10 cellular contexts compared by ENCODE assay signal in genomic region chr7:80942261-80943041, GRCh38. TPM values are rescaled to one million over a fixed set of nuclear protein-coding genes. Genes with fewer than 3 reads are reported as not detected.
A peak's percentile ranks its signal among the peaks of the same experiment; 100 is the strongest.
DNase-seq lines count a peak whose midpoint lies in the region; ATAC-seq and TF ChIP-seq lines count a peak whose summit lies in the region.
"Had no signal": no experiment of that assay in that cellular context is flagged by ENCODE, and none has a peak within 500 bp of the region (broad histone marks: within the 10 kb centered on the region; RNA-seq: fewer than 3 reads in every experiment).

No MANE protein-coding gene starts in this region.

- no peaks in the 10 kb centered on the region for H3K36me3 ChIP-seq in ovary

- TF ChIP-seq CTCF in ovary (IDR thresholded peaks at IDR 0.05) (no peak), GM13977 (IDR thresholded peaks at IDR 0.05; ENCODE audit: extremely low read depth, insufficient read depth, missing control alignments) (no peak)

- intact Hi-C loops in ovary (cut with DNase I) = no loop called here

- 44 to 58% (median 48%) methylated on average over 2 of the region's 2 CpGs for WGBS in ovary, 3 donors

- no peaks in the 10 kb centered on the region for H3K9me3 ChIP-seq in ovary

- no peaks in the 10 kb centered on the region for H3K27me3 ChIP-seq in ovary

- no peak overlapping the region for H3K4me3 ChIP-seq in ovary

- peak; percentile 99 for DNase-seq in Caki2 (ENCODE audit: low read depth)
- peak; percentile 98 for DNase-seq in RPMI7951 (ENCODE audit: low read depth)
- DNase-seq in fibroblast of the conjunctiva (ENCODE audit: low read depth) = peak; percentile 97
- DNase-seq in ovary = peak; percentile 18 to 42 (median 33)
- DNase-seq in midbrain (lab: John Stamatoyannopoulos, UW) = no peak
- no peak for DNase-seq in GM13977 (ENCODE audit: low spot score)
- DNase-seq in stimulated activated naive CD8-positive, alpha-beta T cell treated with anti-CD3 and anti-CD28 coated beads, Interleukin-15, Interleukin-2, amounts not matched to agents 100 U/mL and 50 U/mL, for 24 hours = no peak
- DNase-seq: naive B cell had no signal

- peaks cover 3% of the 10 kb centered on the region for H3K4me1 ChIP-seq in ovary (ENCODE audit: insufficient read depth)

- TF ChIP-seq POLR2A in ovary (IDR thresholded peaks at IDR 0.05) = no peak

- no peak for ATAC-seq in GM18858 (IDR thresholded peaks at IDR 0.05; ENCODE audit: unreplicated experiment)
- no peak for ATAC-seq in stimulated activated naive CD8-positive, alpha-beta T cell treated with anti-CD3 and anti-CD28 coated beads, Interleukin-15, Interleukin-2, amounts not matched to agents 100 U/mL and 50 U/mL, for 24 hours

- in situ Hi-C loops in Caki2 (cut with HindIII; ENCODE audit: low pct_unique_long_range_greater_than_20kb, low sequenced_read_pairs) (no loop called here), GM13977 (cut with MboI; ENCODE audit: low pct_unique_long_range_greater_than_20kb, low sequenced_read_pairs, unreplicated experiment) (no loop called here)

- no peak overlapping the region for H3K27ac ChIP-seq in ovary

- no peak for TF ChIP-seq EP300 in ovary (IDR thresholded peaks at IDR 0.05)

RNA-seq across cellular contexts. Expression of gene SEMA3C, which starts 23.6 kb away (rescaled TPM):
- 49.8 and 69.8 TPM in 2 replicates for total RNA-seq in Caki2 (2014; rRNA removed; shearing (Covaris generic); ENCODE audit: low replicate concordance)
- total RNA-seq in RPMI7951 (2014; rRNA removed; shearing (Covaris generic)) = 111 and 119 TPM in 2 replicates
- 10 to 100 TPM; 20.1 to 91.9 (median 56.5) TPM for total RNA-seq in ovary
- polyA plus RNA-seq in ovary = 10 to 100 TPM; 23.9 to 53.5 TPM
- total RNA-seq: T-helper 2 cell treated with Interferon-gamma antibody and Interleukin-4, amounts not matched to agents 100 ng/mL and 5 ng/mL, for 36 hours had no signal

Comparison
In these comparisons a context has a peak if more than half of its experiments do, and no peak if none do; other contexts are left out.
1. DNase-seq: peak in Caki2 (single experiment), RPMI7951 (single experiment), fibroblast of the conjunctiva (single experiment) and ovary (5 of 5); none in midbrain (single experiment), GM13977 (single experiment) and stimulated activated naive CD8-positive, alpha-beta T cell treated with anti-CD3 and anti-CD28 coated beads, Interleukin-15, Interleukin-2, amounts not matched to agents 100 U/mL and 50 U/mL, for 24 hours (single experiment).